ENCODE assay signal across 8 cellular contexts in the genomic region with DNA sequence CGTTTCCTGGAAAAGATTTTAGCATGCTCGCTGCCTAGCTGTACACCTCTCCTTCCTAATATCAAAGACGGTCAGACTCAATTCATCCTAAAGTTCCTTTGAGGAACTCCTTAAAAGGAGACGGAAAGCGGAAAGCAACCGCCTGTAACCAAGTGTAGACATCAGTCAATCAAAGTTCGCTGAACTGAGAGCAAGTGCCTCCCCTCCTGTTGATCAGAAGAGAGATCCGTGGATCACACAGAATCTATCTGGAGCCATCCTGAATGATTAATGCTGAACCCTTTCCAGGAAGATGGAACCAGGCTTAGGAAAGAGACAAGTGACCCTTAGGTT. TPM values are rescaled to one million over a fixed set of nuclear protein-coding genes. Genes with fewer than 3 reads are reported as not detected.
A peak's percentile ranks its signal among the peaks of the same experiment; 100 is the strongest.
DNase-seq lines count a peak whose midpoint lies in the region; ATAC-seq and TF ChIP-seq lines count a peak whose summit lies in the region.

No MANE protein-coding gene starts in this region.

- H4K20me1 ChIP-seq in SK-N-SH (ENCODE audit: insufficient read depth), result no peaks in the 10 kb centered on the region

- H3K27me3 ChIP-seq in SK-N-SH (ENCODE audit: insufficient read depth) (no peaks in the 10 kb centered on the region), mononuclear cell (ENCODE audit: insufficient read depth, low read length) (no peaks in the 10 kb centered on the region), aorta (ENCODE audit: control insufficient read depth in 1 of 2, insufficient read depth in 2 of 2, low read length in 1 of 2) (no peaks in the 10 kb centered on the region)

- intact Hi-C loops in aorta (cut with DNase I), result loop anchor here (2.0 to 5.0 kb wide), 4 partner anchors 44 to 269 kb away; partner anchors contain the start of genes APEX1 (in 2 of the 2) and PARP2 (in 1 of the 2)

- TF ChIP-seq EP300 in SK-N-SH (IDR thresholded peaks at IDR 0.05; ENCODE audit: borderline replicate concordance in 1 of 2, low read depth in 1 of 2, low read length in 1 of 2), result no peak

- 33% methylated on average over 8 of the region's 8 CpGs for WGBS in SK-N-SH (ENCODE audit: low lambda C conversion rate)
- WGBS in aorta, 2 donors, result 0 to 1% methylated on average over 8 of the region's 8 CpGs

- no peaks in the 10 kb centered on the region for H3K9me2 ChIP-seq in SK-N-SH

- peak overlapping the region; percentile 99 for H2AFZ ChIP-seq in SK-N-SH (ENCODE audit: low read depth)

- peak; percentile 54 for ATAC-seq in HG02885 (IDR thresholded peaks at IDR 0.05; ENCODE audit: poor library complexity, unreplicated experiment)
- ATAC-seq in aorta (ENCODE audit: low FRiP score), result peak; percentile 42

- TF ChIP-seq RAD21 in SK-N-SH (IDR thresholded peaks at IDR 0.05; ENCODE audit: low read length), result no peak

- H3K9me3 ChIP-seq in SK-N-SH, result no peaks in the 10 kb centered on the region
- H3K9me3 ChIP-seq in mononuclear cell (ENCODE audit: low read depth, low read length), result no peaks in the 10 kb centered on the region
- H3K9me3 ChIP-seq in aorta (ENCODE audit: control insufficient read depth, low read length), result no peaks in the 10 kb centered on the region

- H3K27ac ChIP-seq in SK-N-SH (ENCODE audit: low read depth in 2 of 2, low read length in 1 of 2) (peak overlapping the region; percentile 92 to 95), aorta (ENCODE audit: low read depth in 1 of 2, low read length in 2 of 2) (peak overlapping the region; percentile 74 to 99)

- POLR2A ChIA-PET in SK-N-SH (lab: Yijun Ruan, JAX), result interaction anchor here (0.9 to 2.4 kb wide), 7 partner anchors 9 to 71 kb away, joined by 3 to 9 read pairs (median 4); partner anchors contain the start of genes APEX1, OSGEP, PARP2 and PIP4P1

- peak overlapping the region; percentile 70 for H3K4me2 ChIP-seq in SK-N-SH

- DNase-seq in DMS53 (lab: John Stamatoyannopoulos, UW), result peak; percentile 27
- DNase-seq in DMS53 treated with DMSO at 0.1 percent for 48 hours (lab: John Stamatoyannopoulos, UW; ENCODE audit: unreplicated experiment), result no peak
- DNase-seq in SK-N-SH, result no peak
- peak; percentile 9 for DNase-seq in effector CD4-positive, alpha-beta T cell
- no peak for DNase-seq in aorta
- DNase-seq in activated CD8-positive, alpha-beta memory T cell treated with anti-CD3 and anti-CD28 coated beads, Interleukin-2, amount 50 U/mL, for 4 hours, result no peak

- H3F3A ChIP-seq in SK-N-SH (replicated peaks; ENCODE audit: insufficient read depth), result peaks cover 18% of the 10 kb centered on the region

- H3K4me1 ChIP-seq in SK-N-SH (ENCODE audit: control insufficient read depth in 1 of 2, insufficient read depth in 2 of 2, low read depth in 1 of 2, low read length in 1 of 2) (peaks cover 0 to 17% of the 10 kb centered on the region in 2 experiments; a peak in 2 of 4 replicates), mononuclear cell (ENCODE audit: insufficient read depth, low read length) (peaks cover 46% of the 10 kb centered on the region), aorta (ENCODE audit: control insufficient read depth in 1 of 2, insufficient read depth in 2 of 2, low read length in 2 of 2) (peaks cover 3 to 7% of the 10 kb centered on the region in 2 donors)

- H3K36me3 ChIP-seq in SK-N-SH (replicated peaks in 1 of 2; ENCODE audit: control insufficient read depth in 1 of 2, insufficient read depth in 2 of 2, low read length in 1 of 2) (no peaks in the 10 kb centered on the region), aorta (ENCODE audit: control insufficient read depth in 1 of 2, insufficient read depth in 2 of 2, low read length in 1 of 2) (no peaks in the 10 kb centered on the region)

- H3K4me3 ChIP-seq in SK-N-SH (ENCODE audit: low read depth in 2 of 2, low read length in 1 of 2), result peak overlapping the region; percentile 60 to 85
- H3K4me3 ChIP-seq in mononuclear cell (ENCODE audit: low read length), result peak overlapping the region; percentile 72
- H3K4me3 ChIP-seq in aorta (ENCODE audit: low read length in 2 of 2), result peak overlapping the region; percentile 87 to 96

- no peak for TF ChIP-seq CTCF in SK-N-SH (IDR thresholded peaks at IDR 0.05)

- peaks cover 28% of the 10 kb centered on the region for H3K79me2 ChIP-seq in SK-N-SH (ENCODE audit: insufficient read depth)

- H3K9ac ChIP-seq in SK-N-SH, result peak overlapping the region; percentile 89

- CTCF ChIA-PET in SK-N-SH (lab: Yijun Ruan, JAX), result interaction anchor here (0.6 to 3.3 kb wide), 7 partner anchors 11 to 200 kb away, joined by 3 to 19 read pairs (median 4); partner anchors contain the start of genes APEX1, OSGEP and TTC5

TF ChIP-seq in SK-N-SH, 30 proteins besides CTCF, POLR2A, EP300 and RAD21:
- TF ChIP-seq, protein P1, sequence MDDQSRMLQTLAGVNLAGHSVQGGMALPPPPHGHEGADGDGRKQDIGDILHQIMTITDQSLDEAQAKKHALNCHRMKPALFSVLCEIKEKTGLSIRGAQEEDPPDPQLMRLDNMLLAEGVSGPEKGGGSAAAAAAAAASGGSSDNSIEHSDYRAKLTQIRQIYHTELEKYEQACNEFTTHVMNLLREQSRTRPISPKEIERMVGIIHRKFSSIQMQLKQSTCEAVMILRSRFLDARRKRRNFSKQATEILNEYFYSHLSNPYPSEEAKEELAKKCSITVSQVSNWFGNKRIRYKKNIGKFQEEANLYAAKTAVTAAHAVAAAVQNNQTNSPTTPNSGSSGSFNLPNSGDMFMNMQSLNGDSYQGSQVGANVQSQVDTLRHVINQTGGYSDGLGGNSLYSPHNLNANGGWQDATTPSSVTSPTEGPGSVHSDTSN (IDR thresholded peaks at IDR 0.05), result 0 out of 2 replicates have a peak, but pooled peaks have one; percentile 24
- no peak for TF ChIP-seq GABPA (IDR thresholded peaks at IDR 0.05; ENCODE audit: low read depth)

RNA-seq across cellular contexts. Expression of gene TEP1, which starts 0.5 kb away (rescaled TPM):
- 12.1 and 13.3 TPM in 2 replicates for polyA plus RNA-seq in SK-N-SH (2012; rRNA removed)
- polyA plus RNA-seq in SK-N-SH (2012; cell fraction: cytosol; rRNA removed), result 6.5 TPM in 2 replicates
- polyA plus RNA-seq in SK-N-SH (2012; cell fraction: nucleus; rRNA removed), result 40.3 and 55.9 TPM in 2 replicates
- 17.3 TPM for total RNA-seq in mononuclear cell
- total RNA-seq in aorta, result 10 to 100 TPM; 49.0 to 62.4 TPM
- 10 to 100 TPM; 10.3 to 28.2 TPM for polyA plus RNA-seq in aorta

RNA-seq across cellular contexts. Expression of gene KLHL33, which starts 22.2 kb away (rescaled TPM):
- not detected in 2 replicates for polyA plus RNA-seq in SK-N-SH (2012; rRNA removed)
- under 0.01 TPM in 1 of 2 replicates, not detected in the other for polyA plus RNA-seq in SK-N-SH (2012; cell fraction: cytosol; rRNA removed)
- 0.02 and 0.08 TPM in 2 replicates for polyA plus RNA-seq in SK-N-SH (2012; cell fraction: nucleus; rRNA removed)
- total RNA-seq in mononuclear cell, result 0.10 TPM
- 1 to 10 TPM in 1 of 2 donors, under 1 TPM in 1; 0.39 to 1.3 TPM for total RNA-seq in aorta
- polyA plus RNA-seq in aorta, result under 1 TPM; 0.25 to 0.41 TPM

RNA-seq across cellular contexts. Expression of gene OSGEP, which starts 40.9 kb away (rescaled TPM):
- polyA plus RNA-seq in SK-N-SH (2012; rRNA removed) (32.9 and 38.7 TPM in 2 replicates), aorta (10 to 100 TPM; 14.9 to 82.1 TPM)
- polyA plus RNA-seq in SK-N-SH (2012; cell fraction: cytosol; rRNA removed), result 18.2 and 24.9 TPM in 2 replicates
- polyA plus RNA-seq in SK-N-SH (2012; cell fraction: nucleus; rRNA removed), result 119 and 124 TPM in 2 replicates
- total RNA-seq in mononuclear cell (22.4 TPM), aorta (10 to 100 TPM; 27.5 to 40.0 TPM)

RNA-seq across cellular contexts. Expression of gene APEX1, which starts 41.3 kb away (rescaled TPM):
- polyA plus RNA-seq in SK-N-SH (2012; rRNA removed), result 279 and 291 TPM in 2 replicates
- polyA plus RNA-seq in SK-N-SH (2012; cell fraction: cytosol; rRNA removed), result 279 and 296 TPM in 2 replicates
- polyA plus RNA-seq in SK-N-SH (2012; cell fraction: nucleus; rRNA removed), result 294 and 297 TPM in 2 replicates
- 42.5 TPM for total RNA-seq in mononuclear cell
- 10 to 100 TPM; 51.1 to 66.0 TPM for total RNA-seq in aorta
- 100 to 1,000 TPM in 1 of 2 donors, 10 to 100 TPM in 1; 84.8 to 122 TPM for polyA plus RNA-seq in aorta

RNA-seq across cellular contexts. Expression of gene PIP4P1, which starts 47.5 kb away (rescaled TPM):
- 30.7 and 38.9 TPM in 2 replicates for polyA plus RNA-seq in SK-N-SH (2012; rRNA removed)
- 19.5 and 25.1 TPM in 2 replicates for polyA plus RNA-seq in SK-N-SH (2012; cell fraction: cytosol; rRNA removed)
- polyA plus RNA-seq in SK-N-SH (2012; cell fraction: nucleus; rRNA removed), result 71.7 and 88.9 TPM in 2 replicates
- 50.7 TPM for total RNA-seq in mononuclear cell
- total RNA-seq in aorta, result 10 to 100 TPM; 25.9 to 27.6 TPM
- 10 to 100 TPM; 15.8 to 42.7 TPM for polyA plus RNA-seq in aorta

Comparison
In these comparisons a context has a peak if more than half of its experiments do, and no peak if none do; other contexts are left out.
1. DNase-seq: peak in DMS53 (single experiment) and effector CD4-positive, alpha-beta T cell (single experiment); none in DMS53 treated with DMSO at 0.1 percent for 48 hours (single experiment), SK-N-SH (single experiment), aorta (0 of 2) and activated CD8-positive, alpha-beta memory T cell treated with anti-CD3 and anti-CD28 coated beads, Interleukin-2, amount 50 U/mL, for 4 hours (single experiment).
2. Peak in every context shown above with its lines, with median percentiles within 50 percentile points of each other: H3K4me3 ChIP-seq.